ENCODE assay signal across 14 cellular contexts in genomic region chr7:4740796-4741195, GRCh38.
"Had no signal": no experiment of that assay in that cellular context is flagged by ENCODE, and none has a peak within 500 bp of the region (broad histone marks: within the 10 kb centered on the region; RNA-seq: fewer than 3 reads in every experiment).

No MANE protein-coding gene starts in this region.

- H3K27ac Mint-ChIP-seq: activated CD8-positive, alpha-beta T cell treated with anti-CD3 and anti-CD28 coated beads for 36 hours; stimulated activated effector memory CD8-positive, alpha-beta T cell treated with anti-CD3 and anti-CD28 coated beads, Interleukin-12 subunit alpha, Interleukin-12 subunit beta, amount 100 ng/mL, for 72 hours had no signal

- H3K4me3 ChIP-seq: coronary artery, esophagus squamous epithelium, left ventricle myocardium inferior, ovary, tibial artery, uterus had no signal

- H3K27me3 ChIP-seq: esophagus squamous epithelium, ovary, tibial artery, uterus had no signal

- ATAC-seq: activated CD8-positive, alpha-beta T cell treated with anti-CD3 and anti-CD28 coated beads for 36 hours; activated T-cell treated with anti-CD3 and anti-CD28 coated beads, Interleukin-2, amount 50 U/mL, for 4 hours; stimulated activated effector memory CD8-positive, alpha-beta T cell treated with anti-CD3 and anti-CD28 coated beads, Interleukin-12 subunit alpha, Interleukin-12 subunit beta, amount 100 ng/mL, for 72 hours had no signal

- H3K36me3 ChIP-seq: ovary, uterus had no signal

- H3K4me3 Mint-ChIP-seq: activated CD8-positive, alpha-beta T cell treated with anti-CD3 and anti-CD28 coated beads for 36 hours; activated T-cell treated with anti-CD3 and anti-CD28 coated beads, Interleukin-2, amount 50 U/mL, for 4 hours; stimulated activated effector memory CD8-positive, alpha-beta T cell treated with anti-CD3 and anti-CD28 coated beads, Interleukin-12 subunit alpha, Interleukin-12 subunit beta, amount 100 ng/mL, for 72 hours had no signal

- DNase-seq: activated CD4-positive, alpha-beta T cell treated with anti-CD3 and anti-CD28 coated beads for 4 hours; activated CD8-positive, alpha-beta T cell treated with anti-CD3 and anti-CD28 coated beads for 36 hours; activated effector memory CD4-positive, alpha-beta T cell treated with Interleukin-2 at 50 U/mL for 16 hours; activated naive CD4-positive, alpha-beta T cell treated with anti-CD3 and anti-CD28 coated beads, Interleukin-2, amount 50 U/mL, for 16 hours; activated T-cell treated with anti-CD3 and anti-CD28 coated beads, Interleukin-2, amount 50 U/mL, for 4 hours; effector CD4-positive, alpha-beta T cell; esophagus squamous epithelium; left ventricle myocardium inferior; ovary; T-helper 2 cell; tibial artery; uterus had no signal

- H3K27me3 Mint-ChIP-seq: activated CD8-positive, alpha-beta T cell treated with anti-CD3 and anti-CD28 coated beads for 36 hours had no signal

- H3K9me3 ChIP-seq: esophagus squamous epithelium, left ventricle myocardium inferior, ovary, tibial artery, uterus had no signal

- H3K9me3 Mint-ChIP-seq: activated CD8-positive, alpha-beta T cell treated with anti-CD3 and anti-CD28 coated beads for 36 hours; activated T-cell treated with anti-CD3 and anti-CD28 coated beads, Interleukin-2, amount 50 U/mL, for 4 hours; stimulated activated effector memory CD8-positive, alpha-beta T cell treated with anti-CD3 and anti-CD28 coated beads, Interleukin-12 subunit alpha, Interleukin-12 subunit beta, amount 100 ng/mL, for 72 hours had no signal
